Comparison of ENCODE assay signal across 1 cellular context in genomic region chr6:43308101-43308989, GRCh38.
TF ChIP-seq lines count a peak whose summit lies in the region.

Gene CRIP3, minus strand, starts transcription at chr6:43308826. Its CDS starts 34 bp downstream, at chr6:43308792.

TF ChIP-seq in GM23338, 12 proteins besides CTCF, POLR2A, EP300 and RAD21 (continued from another document):
- TF ChIP-seq ZNF462 (CRISPR knock-in tag; IDR thresholded peaks at IDR 0.05), result no peak
